ENCODE assay signal across 30 cellular contexts in genomic region chr2:77831068-77831467, GRCh38.
"Had no signal": no experiment of that assay in that cellular context is flagged by ENCODE, and none has a peak within 500 bp of the region (broad histone marks: within the 10 kb centered on the region; RNA-seq: fewer than 3 reads in every experiment).

No MANE protein-coding gene starts in this region.

- H3K27ac ChIP-seq: ascending aorta, body of pancreas, SK-N-MC had no signal

- H3K4me1 Mint-ChIP-seq: activated CD4-positive, alpha-beta T cell treated with anti-CD3 and anti-CD28 coated beads, Interleukin-2, amount 10 ng/mL, durations not matched to agents 7 days and 5 days; activated naive CD8-positive, alpha-beta T cell treated with anti-CD3 and anti-CD28 coated beads, Interleukin-2, amount 50 U/mL, for 24 hours; central memory CD8-positive, alpha-beta T cell; T-cell had no signal

- ATAC-seq: activated naive CD4-positive, alpha-beta T cell treated with anti-CD3 and anti-CD28 coated beads, Interleukin-2, amount 50 U/mL, for 72 hours; activated naive CD8-positive, alpha-beta T cell treated with anti-CD3 and anti-CD28 coated beads, Interleukin-2, amount 50 U/mL, for 24 hours; activated T-cell treated with anti-CD3 and anti-CD28 coated beads, Interleukin-2, amount 50 U/mL, for 4 hours; body of pancreas; Panc1; Right ventricle myocardium inferior; T-cell had no signal

- DNase-seq: activated CD4-positive, alpha-beta memory T cell treated with anti-CD3 and anti-CD28 coated beads for 36 hours; activated CD4-positive, alpha-beta T cell treated with anti-CD3 and anti-CD28 coated beads, Interleukin-2, amount 10 ng/mL, durations not matched to agents 7 days and 5 days; activated CD4-positive, CD25-positive, alpha-beta regulatory T cell; activated CD8-positive, alpha-beta memory T cell treated with anti-CD3 and anti-CD28 coated beads for 24 hours; activated effector memory CD4-positive, alpha-beta T cell treated with anti-CD3 and anti-CD28 coated beads, Interleukin-2, amount 50 U/mL, for 16 hours; activated naive CD4-positive, alpha-beta T cell treated with Interleukin-2 at 50 U/mL for 16 hours; activated naive CD8-positive, alpha-beta T cell treated with anti-CD3 and anti-CD28 coated beads, Interleukin-2, amount 50 U/mL, for 24 hours; activated T-cell treated with anti-CD3 and anti-CD28 coated beads, Interleukin-2, amount 50 U/mL, for 4 hours; amniotic stem cell; body of pancreas; Kasumi-1; NCI-H1092; NCI-H1417 treated with DMSO at 0.1 percent for 48 hours; NCI-H1694; NCI-H2029; NCI-H2107; NCI-H510A treated with DMSO at 0.1 percent for 48 hours; NCI-H69; NK-92 treated with Interleukin-12 subunit alpha and Interleukin-12 subunit beta, amount 100 ng/mL, for 24 hours; OCI-M1; RPMI8226; T-cell; T-helper 2 cell; T1000 had no signal

- H3K9me3 ChIP-seq: ascending aorta, body of pancreas had no signal

- H3K4me3 ChIP-seq: ascending aorta, body of pancreas, SK-N-MC had no signal

- H3K27ac Mint-ChIP-seq: activated CD4-positive, alpha-beta memory T cell treated with anti-CD3 and anti-CD28 coated beads for 36 hours; activated CD4-positive, alpha-beta T cell treated with anti-CD3 and anti-CD28 coated beads, Interleukin-2, amount 10 ng/mL, durations not matched to agents 7 days and 5 days; activated naive CD4-positive, alpha-beta T cell treated with anti-CD3 and anti-CD28 coated beads, Interleukin-2, amount 50 U/mL, for 72 hours; activated naive CD8-positive, alpha-beta T cell treated with anti-CD3 and anti-CD28 coated beads, Interleukin-2, amount 50 U/mL, for 24 hours; T-cell had no signal

- H3K36me3 ChIP-seq: ascending aorta had no signal

- H3K4me3 Mint-ChIP-seq: activated CD4-positive, alpha-beta memory T cell treated with anti-CD3 and anti-CD28 coated beads for 36 hours; activated CD4-positive, alpha-beta T cell treated with anti-CD3 and anti-CD28 coated beads, Interleukin-2, amount 10 ng/mL, durations not matched to agents 7 days and 5 days; activated naive CD8-positive, alpha-beta T cell treated with anti-CD3 and anti-CD28 coated beads, Interleukin-2, amount 50 U/mL, for 24 hours; activated T-cell treated with anti-CD3 and anti-CD28 coated beads, Interleukin-2, amount 50 U/mL, for 4 hours; central memory CD8-positive, alpha-beta T cell; T-cell had no signal

- H3K4me1 ChIP-seq: ascending aorta, body of pancreas had no signal

- H3K27me3 Mint-ChIP-seq: activated CD4-positive, alpha-beta memory T cell treated with anti-CD3 and anti-CD28 coated beads for 36 hours; activated CD4-positive, alpha-beta T cell treated with anti-CD3 and anti-CD28 coated beads, Interleukin-2, amount 10 ng/mL, durations not matched to agents 7 days and 5 days; activated naive CD8-positive, alpha-beta T cell treated with anti-CD3 and anti-CD28 coated beads, Interleukin-2, amount 50 U/mL, for 24 hours; central memory CD8-positive, alpha-beta T cell; T-cell had no signal

- H3K27me3 ChIP-seq: ascending aorta, body of pancreas had no signal

- H3K36me3 Mint-ChIP-seq: activated CD4-positive, alpha-beta memory T cell treated with anti-CD3 and anti-CD28 coated beads for 36 hours; T-cell had no signal
